8 cellular contexts compared by ENCODE assay signal in genomic region chr15:80999623-81000036, GRCh38. TPM values are rescaled to one million over a fixed set of nuclear protein-coding genes. Genes with fewer than 3 reads are reported as not detected.
DNase-seq lines count a peak whose midpoint lies in the region; ATAC-seq and TF ChIP-seq lines count a peak whose summit lies in the region.

No MANE protein-coding gene starts in this region.

- H3K27me3 Mint-ChIP-seq in activated CD4-positive, alpha-beta T cell treated with anti-CD3 and anti-CD28 coated beads, Interleukin-2, amount 10 ng/mL, durations not matched to agents 24 days and 14 days = no peaks in the 10 kb centered on the region

- no peaks in the 10 kb centered on the region for H3K9me3 Mint-ChIP-seq in activated CD4-positive, alpha-beta T cell treated with anti-CD3 and anti-CD28 coated beads, Interleukin-2, amount 10 ng/mL, durations not matched to agents 24 days and 14 days

- H3K27me3 ChIP-seq in gastrocnemius medialis = peaks cover 8 to 31% (median 12%) of the 10 kb centered on the region in 3 donors

- peak overlapping the region; percentile 98 for H3K27ac Mint-ChIP-seq in activated CD4-positive, alpha-beta T cell treated with anti-CD3 and anti-CD28 coated beads, Interleukin-2, amount 10 ng/mL, durations not matched to agents 24 days and 14 days

- H3K9me3 ChIP-seq in gastrocnemius medialis = no peaks in the 10 kb centered on the region

- peaks cover 24% of the 10 kb centered on the region for H3K36me3 Mint-ChIP-seq in activated CD4-positive, alpha-beta T cell treated with anti-CD3 and anti-CD28 coated beads, Interleukin-2, amount 10 ng/mL, durations not matched to agents 24 days and 14 days (ENCODE audit: low read depth)

- no peak for TF ChIP-seq POLR2A in gastrocnemius medialis (IDR thresholded peaks at IDR 0.05)

- intact Hi-C loops in activated CD4-positive, alpha-beta T cell treated with anti-CD3 and anti-CD28 coated beads, Interleukin-2, amount 10 ng/mL, durations not matched to agents 24 days and 14 days (cut with micrococcal nuclease) = loop anchor here (1.0 kb wide), 2 partner anchors 10 to 24 kb away; partner anchors contain the start of gene MESD
- intact Hi-C loops in gastrocnemius medialis (cut with DNase I; ENCODE audit: low total_unique reads) = loop anchor here (5.0 kb wide), 2 partner anchors 108 to 1048 kb away; partner anchors contain the start of gene MEX3B

- DNase-seq in activated CD4-positive, alpha-beta T cell treated with anti-CD3 and anti-CD28 coated beads, Interleukin-2, amount 10 ng/mL, durations not matched to agents 24 days and 14 days = peak; percentile 90
- DNase-seq in epithelial cell of esophagus (ENCODE audit: low read depth) (peak; percentile 64), gastrocnemius medialis (no peak), NCI-H2107 (lab: John Stamatoyannopoulos, UW) (no peak), hepatic stellate cell (ENCODE audit: low spot score) (no peak), NCI-H1436 (lab: John Stamatoyannopoulos, UW) (no peak)

- H3K4me3 ChIP-seq in epithelial cell of esophagus (ENCODE audit: low read length) (peak overlapping the region; percentile 80), gastrocnemius medialis (peak overlapping the region; percentile 61 to 93 (median 74))

- peak; percentile 28 for ATAC-seq in GM18511 (IDR thresholded peaks at IDR 0.05; ENCODE audit: unreplicated experiment)
- peak; percentile 26 for ATAC-seq in HG03469 (IDR thresholded peaks at IDR 0.05; ENCODE audit: unreplicated experiment)
- ATAC-seq in gastrocnemius medialis = no peak

- no peaks in the 10 kb centered on the region for H3K36me3 ChIP-seq in gastrocnemius medialis

- H3K4me1 Mint-ChIP-seq in activated CD4-positive, alpha-beta T cell treated with anti-CD3 and anti-CD28 coated beads, Interleukin-2, amount 10 ng/mL, durations not matched to agents 24 days and 14 days = peaks cover 41% of the 10 kb centered on the region

- H3K4me3 Mint-ChIP-seq in activated CD4-positive, alpha-beta T cell treated with anti-CD3 and anti-CD28 coated beads, Interleukin-2, amount 10 ng/mL, durations not matched to agents 24 days and 14 days = peak overlapping the region; percentile 98

- in situ Hi-C loops in gastrocnemius medialis (cut with MboI; ENCODE audit: low sequenced_read_pairs in 4 of 4) = loop anchor here in 3 of 4 donors (10.0 to 25.0 kb wide), 3 partner anchors 105 to 265 kb away; no protein-coding TSS in a partner anchor

- peaks cover 0 to 8% of the 10 kb centered on the region in 2 donors for H3K4me1 ChIP-seq in gastrocnemius medialis

- peak overlapping the region; percentile 70 to 87 (median 84) for H3K27ac ChIP-seq in gastrocnemius medialis

- no peak for TF ChIP-seq CTCF in epithelial cell of esophagus (IDR thresholded peaks at IDR 0.05; ENCODE audit: insufficient read depth, low read depth, low read length, missing control alignments)
- no peak for TF ChIP-seq CTCF in gastrocnemius medialis (IDR thresholded peaks at IDR 0.05 in 4 of 5, conservative IDR thresholded peaks at IDR 0.05 in 1 of 5)

RNA-seq across cellular contexts. Expression of gene TLNRD1, which starts 1.1 kb away (rescaled TPM):
- total RNA-seq in activated CD4-positive, alpha-beta T cell treated with anti-CD3 and anti-CD28 coated beads, Interleukin-2, amount 10 ng/mL, durations not matched to agents 24 days and 14 days = 25.6 and 25.8 TPM in 2 replicates
- total RNA-seq in gastrocnemius medialis = 1 to 10 TPM; 1.9 to 8.1 (median 3.3) TPM

RNA-seq across cellular contexts. Expression of gene MESD, which starts 10.0 kb away (rescaled TPM):
- total RNA-seq in activated CD4-positive, alpha-beta T cell treated with anti-CD3 and anti-CD28 coated beads, Interleukin-2, amount 10 ng/mL, durations not matched to agents 24 days and 14 days = 27.1 and 27.6 TPM in 2 replicates
- total RNA-seq in gastrocnemius medialis = 1 to 10 TPM; 5.5 to 7.9 (median 6.6) TPM

Comparison
In these comparisons a context has a peak if more than half of its experiments do, and no peak if none do; other contexts are left out.
1. ATAC-seq: peak in GM18511 (single experiment) and HG03469 (single experiment); none in gastrocnemius medialis (0 of 2).
2. DNase-seq: peak in activated CD4-positive, alpha-beta T cell treated with anti-CD3 and anti-CD28 coated beads, Interleukin-2, amount 10 ng/mL, durations not matched to agents 24 days and 14 days (single experiment) and epithelial cell of esophagus (single experiment); none in gastrocnemius medialis (0 of 2), NCI-H2107 (single experiment), hepatic stellate cell (single experiment) and NCI-H1436 (single experiment).